Comparison of ENCODE assay signal across 8 cellular contexts in the genomic region with DNA sequence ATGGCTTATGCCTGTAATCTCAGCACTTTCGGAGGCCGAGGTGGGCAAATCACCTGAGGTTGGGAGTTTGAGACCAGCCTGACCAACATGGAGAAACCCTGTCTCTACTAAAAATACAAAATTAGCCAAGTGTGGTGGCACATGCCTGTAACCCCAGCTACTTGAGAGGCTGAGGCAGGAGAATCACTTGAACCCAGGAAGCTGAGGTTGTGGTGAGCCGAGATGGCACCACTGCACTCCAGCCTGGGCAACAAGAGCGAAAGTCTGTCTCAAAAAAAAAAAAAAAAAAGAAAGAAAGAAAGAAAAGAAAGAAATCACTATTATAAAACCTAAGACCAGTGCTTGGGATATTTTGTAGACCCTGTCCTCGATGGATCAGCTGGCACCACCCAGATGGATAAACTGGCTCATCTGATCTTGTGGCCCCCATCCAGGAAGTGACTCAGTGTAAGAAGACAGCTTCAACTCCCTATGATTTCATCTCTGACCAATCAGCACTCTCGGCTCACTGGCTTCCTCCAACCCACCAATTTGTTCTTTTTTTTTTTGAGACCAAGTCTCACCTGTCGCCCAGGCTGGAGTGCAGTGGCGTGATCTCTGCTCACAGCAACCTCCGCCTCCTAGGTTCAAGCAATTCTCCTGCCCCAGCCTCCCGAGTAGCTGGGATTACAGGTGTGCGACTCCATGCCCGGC. TPM values are rescaled to one million over a fixed set of nuclear protein-coding genes. Genes with fewer than 3 reads are reported as not detected.
A peak's percentile ranks its signal among the peaks of the same experiment; 100 is the strongest.
DNase-seq lines count a peak whose midpoint lies in the region; ATAC-seq and TF ChIP-seq lines count a peak whose summit lies in the region.
"Not testable (repeated sequence)": the region's sequence is repeated elsewhere in the genome, so short reads cannot be mapped to it uniquely, and the experiment has no call there.

No MANE protein-coding gene starts in this region.

- intact Hi-C loops in activated naive CD4-positive, alpha-beta T cell treated with anti-CD3 and anti-CD28 coated beads for 36 hours (cut with micrococcal nuclease), result loop anchor here (1.0 kb wide), 2 partner anchors 8 kb away; partner anchors contain the start of genes GMPS and SLC33A1

- H3K27ac Mint-ChIP-seq in activated CD4-positive, alpha-beta T cell treated with anti-CD3 and anti-CD28 coated beads, Interleukin-2, amount 10 ng/mL, durations not matched to agents 7 days and 5 days, result peak overlapping the region; percentile 86
- H3K27ac Mint-ChIP-seq in activated naive CD4-positive, alpha-beta T cell treated with anti-CD3 and anti-CD28 coated beads for 36 hours, result peak overlapping the region; percentile 65
- H3K27ac Mint-ChIP-seq in naive thymus-derived CD8-positive, alpha-beta T cell, result peak overlapping the region in 9 of 10 donors; percentile 69 to 95 (median 80)

- not testable (repeated sequence) for H3K27me3 Mint-ChIP-seq in activated CD4-positive, alpha-beta T cell treated with anti-CD3 and anti-CD28 coated beads, Interleukin-2, amount 10 ng/mL, durations not matched to agents 7 days and 5 days; activated naive CD4-positive, alpha-beta T cell treated with anti-CD3 and anti-CD28 coated beads for 36 hours (ENCODE audit: low read depth); naive thymus-derived CD8-positive, alpha-beta T cell

- not testable (repeated sequence) for H3K4me3 ChIP-seq in GM12865 (ENCODE audit: low read depth, low read length); epithelial cell of esophagus (ENCODE audit: low read length)

- not testable (repeated sequence) for H3K4me3 Mint-ChIP-seq in activated CD4-positive, alpha-beta T cell treated with anti-CD3 and anti-CD28 coated beads, Interleukin-2, amount 10 ng/mL, durations not matched to agents 7 days and 5 days; activated naive CD4-positive, alpha-beta T cell treated with anti-CD3 and anti-CD28 coated beads for 36 hours
- H3K4me3 Mint-ChIP-seq in naive thymus-derived CD8-positive, alpha-beta T cell, result peak overlapping the region in 8 of 10 donors; percentile 22 to 76 (median 40)

- not testable (repeated sequence) for H3K36me3 Mint-ChIP-seq in activated CD4-positive, alpha-beta T cell treated with anti-CD3 and anti-CD28 coated beads, Interleukin-2, amount 10 ng/mL, durations not matched to agents 7 days and 5 days (ENCODE audit: low read depth); activated naive CD4-positive, alpha-beta T cell treated with anti-CD3 and anti-CD28 coated beads for 36 hours (ENCODE audit: low read depth); naive thymus-derived CD8-positive, alpha-beta T cell

- CTCF ChIA-PET in activated CD4-positive, alpha-beta T cell treated with anti-CD3 and anti-CD28 coated beads, Interleukin-2, amount 10 ng/mL, durations not matched to agents 7 days and 5 days (lab: Charles Lee), result interaction anchor here (0.6 to 2.6 kb wide), 5 partner anchors 27 to 113 kb away, joined by 3 to 12 read pairs (median 3); partner anchors contain the start of gene C3orf33
- CTCF ChIA-PET in activated naive CD4-positive, alpha-beta T cell treated with anti-CD3 and anti-CD28 coated beads for 36 hours (lab: Charles Lee), result interaction anchor here (0.7 to 2.2 kb wide), 3 partner anchors 56 to 474 kb away, joined by 3 to 13 read pairs (median 4); partner anchors contain the start of gene C3orf33

- POLR2A ChIA-PET in activated CD4-positive, alpha-beta T cell treated with anti-CD3 and anti-CD28 coated beads, Interleukin-2, amount 10 ng/mL, durations not matched to agents 7 days and 5 days (lab: Charles Lee), result interaction anchor here (0.8 kb wide), 1 partner anchor 9 kb away, joined by 4 read pairs; no protein-coding TSS in a partner anchor
- POLR2A ChIA-PET in naive thymus-derived CD8-positive, alpha-beta T cell (lab: Charles Lee), result interaction anchor here (0.6 to 3.1 kb wide), 5 partner anchors 9 to 1298 kb away, joined by 4 to 11 read pairs (median 4); partner anchors contain the start of genes C3orf33 and CCNL1

- peaks cover 33% of the 10 kb centered on the region for H3K4me1 Mint-ChIP-seq in activated CD4-positive, alpha-beta T cell treated with anti-CD3 and anti-CD28 coated beads, Interleukin-2, amount 10 ng/mL, durations not matched to agents 7 days and 5 days
- peaks cover 14% of the 10 kb centered on the region for H3K4me1 Mint-ChIP-seq in activated naive CD4-positive, alpha-beta T cell treated with anti-CD3 and anti-CD28 coated beads for 36 hours (ENCODE audit: low read depth)
- peaks cover 0 to 18% (median 11%) of the 10 kb centered on the region in 4 donors for H3K4me1 Mint-ChIP-seq in naive thymus-derived CD8-positive, alpha-beta T cell

- ATAC-seq in SK-N-SH treated with all-trans-retinoic acid at 6 μM for 48 hours, result peak; percentile 69
- ATAC-seq in naive thymus-derived CD8-positive, alpha-beta T cell, result peak; percentile 96

- not testable (repeated sequence) for TF ChIP-seq CTCF in GM12865 (IDR thresholded peaks at IDR 0.05; ENCODE audit: insufficient read depth, low read depth, low read length, missing control alignments); epithelial cell of esophagus (IDR thresholded peaks at IDR 0.05; ENCODE audit: insufficient read depth, low read depth, low read length, missing control alignments)

- DNase-seq in GM12865 (ENCODE audit: low read depth) (peak; percentile 26), NCI-H146 (lab: John Stamatoyannopoulos, UW) (peak; percentile 69), epithelial cell of esophagus (ENCODE audit: low read depth) (peak; percentile 60)
- DNase-seq in activated CD4-positive, alpha-beta T cell treated with anti-CD3 and anti-CD28 coated beads, Interleukin-2, amount 10 ng/mL, durations not matched to agents 7 days and 5 days, result peak; percentile 68
- peak; percentile 82 for DNase-seq in activated naive CD4-positive, alpha-beta T cell treated with anti-CD3 and anti-CD28 coated beads for 36 hours
- DNase-seq in naive thymus-derived CD8-positive, alpha-beta T cell, result peak; percentile 7 to 79 (median 48)
- peak; percentile 42 to 65 for DNase-seq in stimulated activated CD8-positive, alpha-beta memory T cell treated with anti-CD3 and anti-CD28 coated beads, Interleukin-7, amount 100 ng/mL, for 4 hours (ENCODE audit: low read depth in 2 of 2)

- H3K9me3 Mint-ChIP-seq in activated CD4-positive, alpha-beta T cell treated with anti-CD3 and anti-CD28 coated beads, Interleukin-2, amount 10 ng/mL, durations not matched to agents 7 days and 5 days; activated naive CD4-positive, alpha-beta T cell treated with anti-CD3 and anti-CD28 coated beads for 36 hours; naive thymus-derived CD8-positive, alpha-beta T cell: not testable (repeated sequence)

RNA-seq across cellular contexts. Expression of gene GMPS, which starts 8.0 kb away (rescaled TPM):
- 10 to 100 TPM; 92.1 to 99.2 TPM for total RNA-seq in activated CD4-positive, alpha-beta T cell treated with anti-CD3 and anti-CD28 coated beads, Interleukin-2, amount 10 ng/mL, durations not matched to agents 7 days and 5 days
- total RNA-seq in activated naive CD4-positive, alpha-beta T cell treated with anti-CD3 and anti-CD28 coated beads for 36 hours, result 100 to 1,000 TPM; 114 to 123 TPM
- 10 to 100 TPM; 43.1 to 45.0 TPM for total RNA-seq in naive thymus-derived CD8-positive, alpha-beta T cell
- polyA plus RNA-seq in naive thymus-derived CD8-positive, alpha-beta T cell, result 10 to 100 TPM; 52.5 to 71.7 (median 60.7) TPM

RNA-seq across cellular contexts. Expression of gene SLC33A1, which starts 8.2 kb away (rescaled TPM):
- total RNA-seq in activated CD4-positive, alpha-beta T cell treated with anti-CD3 and anti-CD28 coated beads, Interleukin-2, amount 10 ng/mL, durations not matched to agents 7 days and 5 days, result 10 to 100 TPM; 26.7 to 27.9 TPM
- 10 to 100 TPM; 14.7 to 15.2 TPM for total RNA-seq in activated naive CD4-positive, alpha-beta T cell treated with anti-CD3 and anti-CD28 coated beads for 36 hours
- 10 to 100 TPM; 29.0 to 32.2 TPM for total RNA-seq in naive thymus-derived CD8-positive, alpha-beta T cell
- 10 to 100 TPM; 11.2 to 15.2 (median 12.5) TPM for polyA plus RNA-seq in naive thymus-derived CD8-positive, alpha-beta T cell

RNA-seq across cellular contexts. Expression of gene C3orf33, which starts 56.4 kb away (rescaled TPM):
- 1 to 10 TPM in 1 of 2 experiments, under 1 TPM in 1; 0.72 to 1.1 TPM for total RNA-seq in activated CD4-positive, alpha-beta T cell treated with anti-CD3 and anti-CD28 coated beads, Interleukin-2, amount 10 ng/mL, durations not matched to agents 7 days and 5 days
- 1 to 10 TPM; 2.7 to 3.2 TPM for total RNA-seq in activated naive CD4-positive, alpha-beta T cell treated with anti-CD3 and anti-CD28 coated beads for 36 hours
- 1 to 10 TPM; 3.5 to 4.3 TPM for total RNA-seq in naive thymus-derived CD8-positive, alpha-beta T cell
- polyA plus RNA-seq in naive thymus-derived CD8-positive, alpha-beta T cell, result 1 to 10 TPM; 3.2 to 5.6 (median 4.4) TPM

Comparison
In these comparisons a context has a peak if more than half of its experiments do, and no peak if none do; other contexts are left out.
1. DNase-seq: peak in every context shown above with its lines; median percentile 82 in activated naive CD4-positive, alpha-beta T cell treated with anti-CD3 and anti-CD28 coated beads for 36 hours; 69 in NCI-H146; 68 in activated CD4-positive, alpha-beta T cell treated with anti-CD3 and anti-CD28 coated beads, Interleukin-2, amount 10 ng/mL, durations not matched to agents 7 days and 5 days; 60 in epithelial cell of esophagus; 54 in stimulated activated CD8-positive, alpha-beta memory T cell treated with anti-CD3 and anti-CD28 coated beads, Interleukin-7, amount 100 ng/mL, for 4 hours; 48 in naive thymus-derived CD8-positive, alpha-beta T cell; 26 in GM12865.